Comparison of ENCODE assay signal across 32 cellular contexts in the genomic region with DNA sequence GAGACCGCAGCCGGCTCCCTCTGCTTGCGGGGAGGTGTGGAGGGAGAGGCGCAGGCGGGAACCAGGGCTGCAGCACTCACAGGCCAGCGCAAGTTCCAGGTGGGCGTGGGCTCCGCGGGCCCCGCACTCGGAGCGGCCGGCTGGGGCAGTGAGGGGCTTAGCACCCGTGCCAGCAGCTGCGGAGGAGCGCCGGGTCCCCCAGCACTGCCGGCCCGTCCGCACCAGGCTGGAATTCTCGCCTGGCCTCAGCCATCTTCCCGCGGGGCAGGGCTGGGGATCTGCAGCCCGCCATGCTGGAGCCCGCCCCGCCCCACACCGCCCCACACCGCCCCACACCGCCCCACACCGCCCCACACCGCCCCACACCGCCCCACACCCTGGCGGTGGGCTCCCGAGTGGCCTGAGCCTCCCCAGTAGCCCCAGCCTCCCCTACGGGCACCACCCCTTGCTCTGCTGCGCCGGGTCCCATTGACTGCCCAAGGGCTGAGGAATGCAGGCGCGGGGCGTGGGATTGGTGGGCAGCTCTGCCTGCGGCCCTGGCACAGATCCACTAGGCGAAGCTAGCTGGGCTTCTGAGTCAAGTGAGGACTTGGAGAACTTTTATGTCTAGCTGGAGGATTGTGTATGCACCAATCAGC.
"Had no signal": no experiment of that assay in that cellular context is flagged by ENCODE, and none has a peak within 500 bp of the region (broad histone marks: within the 10 kb centered on the region; RNA-seq: fewer than 3 reads in every experiment).

No MANE protein-coding gene starts in this region.

- H3K4me3 Mint-ChIP-seq: activated CD4-positive, alpha-beta T cell treated with anti-CD3 and anti-CD28 coated beads for 36 hours; activated CD4-positive, alpha-beta T cell treated with anti-CD3 and anti-CD28 coated beads, Interleukin-2, amount 10 ng/mL, durations not matched to agents 7 days and 5 days; activated CD8-positive, alpha-beta T cell treated with anti-CD3 and anti-CD28 coated beads, Interleukin-2, amount 10 ng/mL, durations not matched to agents 7 days and 5 days; activated naive CD4-positive, alpha-beta T cell treated with anti-CD3 and anti-CD28 coated beads, Interleukin-2, amount 10 ng/mL, durations not matched to agents 7 days and 5 days; activated naive CD8-positive, alpha-beta T cell; activated naive CD8-positive, alpha-beta T cell treated with anti-CD3 and anti-CD28 coated beads, Interleukin-2, amount 50 U/mL, for 24 hours; central memory CD8-positive, alpha-beta T cell had no signal

- H3K4me3 ChIP-seq: MG63 had no signal

- H3K27ac ChIP-seq: brain microvascular endothelial cell had no signal

- H3K9me3 ChIP-seq: MG63 had no signal

- H3K9me3 Mint-ChIP-seq: activated naive CD8-positive, alpha-beta T cell treated with anti-CD3 and anti-CD28 coated beads, Interleukin-2, amount 50 U/mL, for 24 hours; central memory CD8-positive, alpha-beta T cell had no signal

- H3K36me3 ChIP-seq: brain microvascular endothelial cell had no signal

- H3K27me3 ChIP-seq: brain microvascular endothelial cell, MG63 had no signal

- ATAC-seq: activated CD4-positive, alpha-beta T cell treated with anti-CD3 and anti-CD28 coated beads for 36 hours; activated CD4-positive, CD25-positive, alpha-beta regulatory T cell treated with anti-CD3 and anti-CD28 coated beads, Interleukin-2, amount 50 U/mL, for 24 hours; activated CD8-positive, alpha-beta T cell treated with anti-CD3 and anti-CD28 coated beads, Interleukin-2, amount 10 ng/mL, durations not matched to agents 7 days and 5 days; activated naive CD8-positive, alpha-beta T cell treated with anti-CD3 and anti-CD28 coated beads, Interleukin-2, amount 50 U/mL, for 24 hours; Panc1; SK-N-SH treated with all-trans-retinoic acid at 6 μM for 48 hours had no signal

- DNase-seq: activated CD4-positive, alpha-beta T cell treated with anti-CD3 and anti-CD28 coated beads for 36 hours; activated CD4-positive, alpha-beta T cell treated with anti-CD3 and anti-CD28 coated beads, Interleukin-2, amount 10 ng/mL, durations not matched to agents 7 days and 5 days; activated CD4-positive, alpha-beta T cell treated with anti-CD3 and anti-CD28 coated beads, Interleukin-2, amount 50 U/mL, for 48 hours; activated CD8-positive, alpha-beta memory T cell treated with anti-CD3 and anti-CD28 coated beads, Interleukin-2, amount 50 U/mL, for 4 hours; activated CD8-positive, alpha-beta T cell treated with anti-CD3 and anti-CD28 coated beads, Interleukin-2, amount 10 ng/mL, durations not matched to agents 7 days and 5 days; activated effector memory CD4-positive, alpha-beta T cell treated with Interleukin-2 at 50 U/mL for 16 hours; activated naive CD4-positive, alpha-beta T cell treated with anti-CD3 and anti-CD28 coated beads, Interleukin-2, amount 10 ng/mL, durations not matched to agents 7 days and 5 days; activated naive CD8-positive, alpha-beta T cell treated with anti-CD3 and anti-CD28 coated beads, Interleukin-2, amount 50 U/mL, for 24 hours; activated T-cell treated with anti-CD3 and anti-CD28 coated beads, Interleukin-2, amount 50 U/mL, for 48 hours; anterior cingulate cortex; brain microvascular endothelial cell; Kasumi-1; KG1; MG63; NCI-H1048; NCI-H1105 treated with DMSO at 0.1 percent for 48 hours; NCI-H1436; NCI-H1694; NCI-H1930; NCI-H2081 treated with DMSO at 0.1 percent for 48 hours; NCI-H226; NCI-H524 treated with DMSO at 0.1 percent for 48 hours; SIG-M5; SW 1271; T-helper 1 cell; T-helper 2 cell; T-helper 9 cell had no signal

- H3K27me3 Mint-ChIP-seq: activated CD4-positive, alpha-beta T cell treated with anti-CD3 and anti-CD28 coated beads for 36 hours; activated CD4-positive, alpha-beta T cell treated with anti-CD3 and anti-CD28 coated beads, Interleukin-2, amount 10 ng/mL, durations not matched to agents 7 days and 5 days; activated naive CD8-positive, alpha-beta T cell; activated naive CD8-positive, alpha-beta T cell treated with anti-CD3 and anti-CD28 coated beads, Interleukin-2, amount 50 U/mL, for 24 hours; central memory CD8-positive, alpha-beta T cell had no signal

- H3K27ac Mint-ChIP-seq: activated CD4-positive, alpha-beta T cell treated with anti-CD3 and anti-CD28 coated beads for 36 hours; activated CD4-positive, alpha-beta T cell treated with anti-CD3 and anti-CD28 coated beads, Interleukin-2, amount 10 ng/mL, durations not matched to agents 7 days and 5 days; activated CD8-positive, alpha-beta T cell treated with anti-CD3 and anti-CD28 coated beads, Interleukin-2, amount 10 ng/mL, durations not matched to agents 7 days and 5 days; activated naive CD4-positive, alpha-beta T cell treated with anti-CD3 and anti-CD28 coated beads, Interleukin-2, amount 10 ng/mL, durations not matched to agents 7 days and 5 days; activated naive CD8-positive, alpha-beta T cell; activated naive CD8-positive, alpha-beta T cell treated with anti-CD3 and anti-CD28 coated beads, Interleukin-2, amount 50 U/mL, for 24 hours had no signal
